8 cellular contexts compared by ENCODE assay signal in the genomic region with DNA sequence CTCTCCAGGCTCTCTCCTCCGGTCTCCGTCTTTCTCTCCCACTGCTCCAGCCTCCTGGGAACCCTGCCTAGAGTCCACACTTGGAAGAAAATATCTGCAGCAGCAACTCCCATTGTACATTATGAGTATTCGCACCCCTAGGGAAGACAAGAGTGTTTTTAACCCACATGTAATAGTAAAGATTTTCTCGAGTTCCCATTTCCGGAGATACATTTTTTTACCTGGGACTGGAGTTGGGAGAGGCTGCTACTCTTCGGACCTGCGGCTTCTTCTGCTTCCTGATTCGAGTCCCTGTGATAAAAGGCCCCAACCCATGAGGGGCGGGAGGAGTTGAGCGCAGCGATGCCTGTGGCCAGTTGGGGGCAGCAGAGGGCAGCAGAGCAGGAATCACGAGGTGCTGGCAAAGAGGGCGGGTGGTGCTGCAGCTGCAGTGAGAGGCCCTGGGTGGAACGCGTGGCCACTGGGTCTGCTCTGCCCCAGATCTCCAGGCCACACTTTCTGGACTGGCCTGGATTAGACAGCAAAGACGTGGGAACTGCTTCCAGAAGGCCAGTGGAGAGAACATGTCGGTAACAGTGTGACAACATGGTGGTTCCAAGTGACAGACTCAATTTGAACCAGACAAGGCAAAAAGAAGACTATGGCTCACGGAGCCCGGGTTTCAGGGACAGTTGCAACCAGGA.
DNase-seq lines count a peak whose midpoint lies in the region; ATAC-seq, FAIRE-seq and TF ChIP-seq lines count a peak whose summit lies in the region.

No MANE protein-coding gene starts in this region.

- H3K4me3 ChIP-seq in SJSA1, result no peak overlapping the region
- no peak overlapping the region for H3K4me3 ChIP-seq in aorta (ENCODE audit: low read length in 2 of 2)

- WGBS in aorta, 2 donors, result 17 to 18% methylated on average over 19 of the region's 19 CpGs

- peaks cover 5% of the 10 kb centered on the region for H3K4me1 Mint-ChIP-seq in activated naive CD8-positive, alpha-beta T cell treated with anti-CD3 and anti-CD28 coated beads for 36 hours

- H3K27me3 Mint-ChIP-seq in activated naive CD8-positive, alpha-beta T cell treated with anti-CD3 and anti-CD28 coated beads for 36 hours, result peaks cover 27% of the 10 kb centered on the region

- no peak overlapping the region for H3K4me3 Mint-ChIP-seq in activated naive CD8-positive, alpha-beta T cell treated with anti-CD3 and anti-CD28 coated beads for 36 hours

- H3K27me3 ChIP-seq in SJSA1 (replicated peaks) (peaks cover 12% of the 10 kb centered on the region), aorta (ENCODE audit: control insufficient read depth in 1 of 2, insufficient read depth in 2 of 2, low read length in 1 of 2) (no peaks in the 10 kb centered on the region)

- DNase-seq in GM12891 (ENCODE audit: insufficient read length, low spot score) (peak; percentile 84), NCI-H1092 (lab: John Stamatoyannopoulos, UW) (peak; percentile 87), SJSA1 (ENCODE audit: low read depth in 1 of 2, low spot score in 2 of 2) (peak; percentile 42 to 71), Right ventricle myocardium superior (peak; percentile 80), posterior cingulate gyrus (peak; percentile 75 to 98 (median 88)), aorta (peak; percentile 78 to 84)
- peak; percentile 70 for DNase-seq in activated naive CD8-positive, alpha-beta T cell treated with anti-CD3 and anti-CD28 coated beads for 36 hours

- no peaks in the 10 kb centered on the region for H3K9me3 Mint-ChIP-seq in activated naive CD8-positive, alpha-beta T cell treated with anti-CD3 and anti-CD28 coated beads for 36 hours

- H3K9me3 ChIP-seq in SJSA1 (replicated peaks), result no peaks in the 10 kb centered on the region
- H3K9me3 ChIP-seq in aorta (ENCODE audit: control insufficient read depth, low read length), result no peaks in the 10 kb centered on the region

- intact Hi-C loops in Right ventricle myocardium superior (cut with DNase I) (loop anchor here (5.0 kb wide), 1 partner anchor 734 kb away; no protein-coding TSS in a partner anchor), posterior cingulate gyrus (cut with DNase I) (loop anchor here (1.0 to 10.0 kb wide), 2 partner anchors 335 to 731 kb away; no protein-coding TSS in a partner anchor), aorta (cut with DNase I) (loop anchor here in 1 of 2 donors (5.0 kb wide), 1 partner anchor 729 kb away; no protein-coding TSS in a partner anchor)

- H3K27ac Mint-ChIP-seq in activated naive CD8-positive, alpha-beta T cell treated with anti-CD3 and anti-CD28 coated beads for 36 hours, result no peak overlapping the region

- H3K36me3 Mint-ChIP-seq in activated naive CD8-positive, alpha-beta T cell treated with anti-CD3 and anti-CD28 coated beads for 36 hours, result no peaks in the 10 kb centered on the region

- H3K36me3 ChIP-seq in SJSA1, result no peaks in the 10 kb centered on the region
- no peaks in the 10 kb centered on the region for H3K36me3 ChIP-seq in aorta (ENCODE audit: control insufficient read depth in 1 of 2, insufficient read depth in 2 of 2, low read length in 1 of 2)

- TF ChIP-seq POLR2A in GM12891 (IDR thresholded peaks at IDR 0.05; ENCODE audit: low read depth, low read length), result no peak

- peak; percentile 92 for FAIRE-seq in GM12891 (lab: Jason Lieb, UNC)

- H3K4me1 ChIP-seq in SJSA1 (replicated peaks) (no peaks in the 10 kb centered on the region), aorta (ENCODE audit: control insufficient read depth in 1 of 2, insufficient read depth in 2 of 2, low read length in 2 of 2) (no peaks in the 10 kb centered on the region)

- ATAC-seq in Right ventricle myocardium superior (ENCODE audit: poor library complexity) (peak; percentile 91), aorta (ENCODE audit: low FRiP score) (peak; percentile 77), GM19452 (IDR thresholded peaks at IDR 0.05; ENCODE audit: unreplicated experiment) (no peak)

- no peak overlapping the region for H3K27ac ChIP-seq in SJSA1
- no peak overlapping the region for H3K27ac ChIP-seq in aorta (ENCODE audit: low read depth in 1 of 2, low read length in 2 of 2)

TF ChIP-seq in GM12891, 5 proteins besides CTCF, POLR2A, EP300 and RAD21:
- peak; percentile 36; the same call in 1 of the 2 replicates for TF ChIP-seq POU2F2 (IDR thresholded peaks at IDR 0.05; ENCODE audit: low read depth, low read length)
- TF ChIP-seq TAF1 (IDR thresholded peaks at IDR 0.05; ENCODE audit: low read depth, low read length), result no peak
